In the genomic region with DNA sequence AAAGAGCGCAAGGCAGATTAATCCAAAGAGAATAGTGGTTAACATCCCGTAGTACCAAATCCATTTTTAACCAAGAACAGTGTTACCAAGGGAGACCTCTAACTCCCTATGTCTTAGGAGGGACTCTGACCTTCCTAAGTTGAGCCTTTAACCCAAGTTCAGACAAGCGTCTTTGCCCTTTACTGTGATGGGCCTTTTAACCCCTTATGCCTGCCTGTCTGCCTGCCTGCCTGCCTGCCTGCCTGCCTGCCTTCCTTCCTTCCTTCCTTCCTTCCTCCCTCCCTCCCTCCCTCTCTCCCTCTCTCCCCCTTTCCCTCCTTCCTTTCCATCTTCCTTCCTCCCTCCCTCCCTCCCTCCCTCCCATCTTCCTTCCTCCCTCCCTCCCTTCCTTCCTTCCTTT, we compare ENCODE assay signal across 31 cellular contexts. TPM values are rescaled to one million over a fixed set of nuclear protein-coding genes. Genes with fewer than 3 reads are reported as not detected.
"Had no signal": no experiment of that assay in that cellular context is flagged by ENCODE, and none has a peak within 500 bp of the region (broad histone marks: within the 10 kb centered on the region; RNA-seq: fewer than 3 reads in every experiment).

No MANE protein-coding gene starts in this region.

- H3K27ac ChIP-seq: colonic mucosa, epithelial cell of prostate, gastrocnemius medialis, left lung, parathyroid adenoma, tibial artery had no signal

- H2AFZ ChIP-seq: parathyroid adenoma had no signal

- H3K36me3 Mint-ChIP-seq: naive thymus-derived CD8-positive, alpha-beta T cell; stimulated activated effector memory CD8-positive, alpha-beta T cell treated with anti-CD3 and anti-CD28 coated beads, Interleukin-12 subunit alpha, Interleukin-12 subunit beta, amount 100 ng/mL, for 72 hours; type B pancreatic cell had no signal

- H3K79me2 ChIP-seq: parathyroid adenoma had no signal

- H3K4me3 Mint-ChIP-seq: dendritic cell treated with granulocyte-macrophage colony-stimulating factor and Interleukin-4, amounts not matched to agents 40 ng/mL and 50 ng/mL, for 4 days; endodermal cell; naive thymus-derived CD8-positive, alpha-beta T cell; neural crest cell; stimulated activated effector memory CD8-positive, alpha-beta T cell treated with anti-CD3 and anti-CD28 coated beads, Interleukin-12 subunit alpha, Interleukin-12 subunit beta, amount 100 ng/mL, for 72 hours; type B pancreatic cell had no signal

- H3K27ac Mint-ChIP-seq: endodermal cell; progenitor cell of endocrine pancreas; stimulated activated effector memory CD8-positive, alpha-beta T cell treated with anti-CD3 and anti-CD28 coated beads, Interleukin-12 subunit alpha, Interleukin-12 subunit beta, amount 100 ng/mL, for 72 hours; type B pancreatic cell had no signal

- H3K36me3 ChIP-seq: colonic mucosa, gastrocnemius medialis, left lung, tibial artery had no signal

- H3K4me1 ChIP-seq: tibial artery had no signal

- H3K27me3 ChIP-seq: colonic mucosa, gastrocnemius medialis, left lung, testis, tibial artery had no signal

- H3K4me3 ChIP-seq: colonic mucosa, gastrocnemius medialis, left lung, testis, tibial artery had no signal

- ATAC-seq: esophagus mucosa; gastrocnemius medialis; left cardiac atrium; left lung; naive thymus-derived CD8-positive, alpha-beta T cell; sciatic nerve; stimulated activated effector memory CD8-positive, alpha-beta T cell treated with anti-CD3 and anti-CD28 coated beads, Interleukin-12 subunit alpha, Interleukin-12 subunit beta, amount 100 ng/mL, for 72 hours; stimulated activated naive CD8-positive, alpha-beta T cell treated with anti-CD3 and anti-CD28 coated beads, Interleukin-15, Interleukin-2, amounts not matched to agents 100 U/mL and 50 U/mL, for 24 hours had no signal

- H3K27me3 Mint-ChIP-seq: naive thymus-derived CD8-positive, alpha-beta T cell; progenitor cell of endocrine pancreas; type B pancreatic cell had no signal

- H3K9me3 ChIP-seq: colonic mucosa, gastrocnemius medialis, left lung, testis, tibial artery had no signal

- H3K9me3 Mint-ChIP-seq: dendritic cell treated with granulocyte-macrophage colony-stimulating factor and Interleukin-4, amounts not matched to agents 40 ng/mL and 50 ng/mL, for 4 days; endodermal cell; naive thymus-derived CD8-positive, alpha-beta T cell; neural crest cell; stimulated activated effector memory CD8-positive, alpha-beta T cell treated with anti-CD3 and anti-CD28 coated beads, Interleukin-12 subunit alpha, Interleukin-12 subunit beta, amount 100 ng/mL, for 72 hours; type B pancreatic cell had no signal

- H3K9ac ChIP-seq: parathyroid adenoma had no signal

- DNase-seq: colonic mucosa; effector CD8-positive, alpha-beta T cell; endodermal cell; foreskin fibroblast; gastrocnemius medialis; head of caudate nucleus; left cardiac atrium; left lung; naive thymus-derived CD8-positive, alpha-beta T cell; stimulated activated CD4-positive, alpha-beta T cell treated with anti-CD3 and anti-CD28 coated beads, Interleukin-2, amount 100 ng/mL, for 24 hours; stimulated activated CD4-positive, alpha-beta T cell treated with anti-CD3 and anti-CD28 coated beads, Interleukin-4, amount 100 ng/mL, for 24 hours; stimulated activated naive CD8-positive, alpha-beta T cell treated with anti-CD3 and anti-CD28 coated beads, Interleukin-15, Interleukin-2, amounts not matched to agents 100 U/mL and 50 U/mL, for 24 hours; substantia nigra; testis; tibial artery had no signal

RNA-seq across cellular contexts. Expression of a gene that starts 32.6 kb away (rescaled TPM):
- total RNA-seq: chondrocyte, myocyte, neural crest cell, osteoblast had no signal

RNA-seq across cellular contexts. Expression of a gene that starts 52.9 kb away (rescaled TPM):
- total RNA-seq: chondrocyte; colonic mucosa; gastrocnemius medialis; glomerular endothelial cell; kidney epithelial cell; left cardiac atrium; lung microvascular endothelial cell; mesenteric fat pad; myocyte; naive thymus-derived CD8-positive, alpha-beta T cell; neural crest cell; osteoblast; testis had no signal
- polyA plus RNA-seq: naive thymus-derived CD8-positive, alpha-beta T cell had no signal
